In genomic region chr5:36686881-36687280, GRCh38 we compare ENCODE assay signal across 1 cellular context.
TF ChIP-seq lines count a peak whose summit lies in the region.

No MANE protein-coding gene starts in this region.

TF ChIP-seq in HepG2, 621 proteins besides CTCF, POLR2A, EP300 and RAD21 (continued from another document):
- TF ChIP-seq, protein P1, sequence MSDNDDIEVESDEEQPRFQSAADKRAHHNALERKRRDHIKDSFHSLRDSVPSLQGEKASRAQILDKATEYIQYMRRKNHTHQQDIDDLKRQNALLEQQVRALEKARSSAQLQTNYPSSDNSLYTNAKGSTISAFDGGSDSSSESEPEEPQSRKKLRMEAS (IDR thresholded peaks at IDR 0.05) = peak; percentile 14; the same call in 1 of the 2 replicates
- TF ChIP-seq ARNTL (CRISPR knock-in tag; IDR thresholded peaks at IDR 0.05) (no peak), ZNF713 (CRISPR knock-in tag; IDR thresholded peaks at IDR 0.05) (no peak), CEBPB (IDR thresholded peaks at IDR 0.05; ENCODE audit: borderline replicate concordance, low read depth, low read length) (peak; percentile 60; the same call in 1 of the 2 replicates), SMAD3 (CRISPR knock-in tag; IDR thresholded peaks at IDR 0.05) (no peak), ZNF253 (CRISPR knock-in tag; IDR thresholded peaks at IDR 0.05; ENCODE audit: borderline replicate concordance) (no peak), TEAD2 (CRISPR knock-in tag; IDR thresholded peaks at IDR 0.05) (no peak), ZBTB42 (CRISPR knock-in tag; IDR thresholded peaks at IDR 0.05) (no peak), PHF8 (CRISPR knock-in tag; IDR thresholded peaks at IDR 0.05) (no peak), XBP1 (CRISPR knock-in tag; IDR thresholded peaks at IDR 0.05) (no peak), HNF4A (CRISPR knock-in tag; IDR thresholded peaks at IDR 0.05) (peak; percentile 64), FOXK1 (CRISPR knock-in tag; IDR thresholded peaks at IDR 0.05; ENCODE audit: borderline replicate concordance, low read depth) (no peak), ZSCAN31 (CRISPR knock-in tag; IDR thresholded peaks at IDR 0.05; ENCODE audit: low read depth) (no peak), KAT2B (IDR thresholded peaks at IDR 0.05; ENCODE audit: borderline replicate concordance, low read depth, low read length) (no peak), ARID5B (CRISPR knock-in tag; IDR thresholded peaks at IDR 0.05) (no peak)
TF ChIP-seq in HepG2: peak in this region for 5.
